Comparison of ENCODE assay signal across 12 cellular contexts in genomic region chr5:168123853-168124528, GRCh38.
DNase-seq lines count a peak whose midpoint lies in the region; ATAC-seq, FAIRE-seq and TF ChIP-seq lines count a peak whose summit lies in the region.
"Had no signal": no experiment of that assay in that cellular context is flagged by ENCODE, and none has a peak within 500 bp of the region (broad histone marks: within the 10 kb centered on the region; RNA-seq: fewer than 3 reads in every experiment).

No MANE protein-coding gene starts in this region.

- WGBS in right lobe of liver (ENCODE audit: insufficient coverage, low coverage, low lambda C conversion rate, missing lambda C conversion rate) = 86% methylated on average over 5 of the region's 5 CpGs

- no peaks in the 10 kb centered on the region for H3K4me1 ChIP-seq in right lobe of liver
- H3K4me1 ChIP-seq in Caco-2 = no peaks in the 10 kb centered on the region

- peak; percentile 69 for DNase-seq in SW480 (ENCODE audit: low spot score)
- no peak for DNase-seq in activated CD4-positive, alpha-beta memory T cell treated with anti-CD3 and anti-CD28 coated beads, Interleukin-2, amount 10 ng/mL, durations not matched to agents 7 days and 5 days
- no peak for DNase-seq in urothelium cell line (ENCODE audit: low spot score)
- no peak for DNase-seq in right lobe of liver
- no peak for DNase-seq in Caco-2
- DNase-seq: DMS53, heart right ventricle, NCI-H187 treated with DMSO at 0.1 percent for 48 hours had no signal

- CTCF ChIA-PET in activated CD4-positive, alpha-beta memory T cell treated with anti-CD3 and anti-CD28 coated beads, Interleukin-2, amount 10 ng/mL, durations not matched to agents 7 days and 5 days (lab: Charles Lee) = no interaction called here
- CTCF ChIA-PET in Caco-2 (lab: Charles Lee) = interaction anchor here (0.6 kb wide), 1 partner anchor 22 kb away, joined by 5 read pairs; no protein-coding TSS in a partner anchor

- TF ChIP-seq POLR2A in right lobe of liver (IDR thresholded peaks at IDR 0.05) = no peak

- peak; percentile 92 for ATAC-seq in GM18520 (IDR thresholded peaks at IDR 0.05; ENCODE audit: unreplicated experiment)
- ATAC-seq in GM21360 (IDR thresholded peaks at IDR 0.05; ENCODE audit: unreplicated experiment) = peak; percentile 99
- peak; percentile 96 for ATAC-seq in HG03066 (IDR thresholded peaks at IDR 0.05; ENCODE audit: low read depth, unreplicated experiment)
- ATAC-seq in right lobe of liver = no peak

- TF ChIP-seq CTCF in right lobe of liver (IDR thresholded peaks at IDR 0.05) (no peak), Caco-2 (IDR thresholded peaks at IDR 0.05; ENCODE audit: insufficient read depth in 1 of 2, low read depth in 1 of 2, low read length in 1 of 2, severe bottlenecking in 1 of 2, unreplicated experiment in 1 of 2) (no peak)

- H3K36me3 Mint-ChIP-seq in activated CD4-positive, alpha-beta memory T cell treated with anti-CD3 and anti-CD28 coated beads, Interleukin-2, amount 10 ng/mL, durations not matched to agents 7 days and 5 days (ENCODE audit: low read depth) = no peaks in the 10 kb centered on the region
- no peaks in the 10 kb centered on the region for H3K36me3 Mint-ChIP-seq in Caco-2 (ENCODE audit: insufficient read depth, unreplicated experiment)

- BruUV-seq in Caco-2 (replicated peaks; lab: Mats Ljungman, UMichigan) = no TSS peak

- H3K27me3 ChIP-seq in right lobe of liver = no peaks in the 10 kb centered on the region
- H3K27me3 ChIP-seq in Caco-2 (replicated peaks; ENCODE audit: control insufficient read depth, insufficient read depth, low read length) = no peaks in the 10 kb centered on the region
- H3K27me3 ChIP-seq: heart right ventricle had no signal

- no peaks in the 10 kb centered on the region for H3K9me3 Mint-ChIP-seq in activated CD4-positive, alpha-beta memory T cell treated with anti-CD3 and anti-CD28 coated beads, Interleukin-2, amount 10 ng/mL, durations not matched to agents 7 days and 5 days
- no peaks in the 10 kb centered on the region for H3K9me3 Mint-ChIP-seq in Caco-2 (ENCODE audit: unreplicated experiment)

- H3K36me3 ChIP-seq in right lobe of liver = no peaks in the 10 kb centered on the region
- H3K36me3 ChIP-seq in Caco-2 (ENCODE audit: control insufficient read depth, insufficient read depth, low read length) = no peaks in the 10 kb centered on the region

- H3K27me3 Mint-ChIP-seq in activated CD4-positive, alpha-beta memory T cell treated with anti-CD3 and anti-CD28 coated beads, Interleukin-2, amount 10 ng/mL, durations not matched to agents 7 days and 5 days = peaks cover 6% of the 10 kb centered on the region
- H3K27me3 Mint-ChIP-seq in Caco-2 (ENCODE audit: insufficient read depth, unreplicated experiment) = peaks cover 26% of the 10 kb centered on the region

- H3K27ac Mint-ChIP-seq in activated CD4-positive, alpha-beta memory T cell treated with anti-CD3 and anti-CD28 coated beads, Interleukin-2, amount 10 ng/mL, durations not matched to agents 7 days and 5 days = no peak overlapping the region
- H3K27ac Mint-ChIP-seq in Caco-2 (ENCODE audit: unreplicated experiment) = no peak overlapping the region

- H3K4me3 Mint-ChIP-seq in activated CD4-positive, alpha-beta memory T cell treated with anti-CD3 and anti-CD28 coated beads, Interleukin-2, amount 10 ng/mL, durations not matched to agents 7 days and 5 days = no peak overlapping the region
- no peak overlapping the region for H3K4me3 Mint-ChIP-seq in Caco-2 (ENCODE audit: unreplicated experiment)

- no peak for FAIRE-seq in urothelium cell line (lab: Jason Lieb, UNC)
- FAIRE-seq: colon had no signal

- H3K27ac ChIP-seq in right lobe of liver = no peak overlapping the region

- peaks cover 11% of the 10 kb centered on the region for H3K4me1 Mint-ChIP-seq in activated CD4-positive, alpha-beta memory T cell treated with anti-CD3 and anti-CD28 coated beads, Interleukin-2, amount 10 ng/mL, durations not matched to agents 7 days and 5 days
- peaks cover 6% of the 10 kb centered on the region for H3K4me1 Mint-ChIP-seq in Caco-2 (ENCODE audit: low read depth, unreplicated experiment)

- H3K9me3 ChIP-seq in right lobe of liver = no peaks in the 10 kb centered on the region
- no peaks in the 10 kb centered on the region for H3K9me3 ChIP-seq in Caco-2
- H3K9me3 ChIP-seq: heart right ventricle had no signal

- POLR2A ChIA-PET in activated CD4-positive, alpha-beta memory T cell treated with anti-CD3 and anti-CD28 coated beads, Interleukin-2, amount 10 ng/mL, durations not matched to agents 7 days and 5 days (lab: Charles Lee) = no interaction called here
- POLR2A ChIA-PET in Caco-2 (lab: Charles Lee) = no interaction called here

- no peak overlapping the region for H3K4me3 ChIP-seq in right lobe of liver
- no peak overlapping the region for H3K4me3 ChIP-seq in Caco-2 (ENCODE audit: low read depth, low read length)
- H3K4me3 ChIP-seq: heart right ventricle had no signal

- intact Hi-C loops in right lobe of liver (cut with DNase I) (no loop called here), Caco-2 (cut with micrococcal nuclease; ENCODE audit: unreplicated experiment) (no loop called here)

Comparison
In these comparisons a context has a peak if more than half of its experiments do, and no peak if none do; other contexts are left out.
1. ATAC-seq: peak in GM18520 (single experiment), GM21360 (single experiment) and HG03066 (single experiment); none in right lobe of liver (0 of 4).